In the genomic region with DNA sequence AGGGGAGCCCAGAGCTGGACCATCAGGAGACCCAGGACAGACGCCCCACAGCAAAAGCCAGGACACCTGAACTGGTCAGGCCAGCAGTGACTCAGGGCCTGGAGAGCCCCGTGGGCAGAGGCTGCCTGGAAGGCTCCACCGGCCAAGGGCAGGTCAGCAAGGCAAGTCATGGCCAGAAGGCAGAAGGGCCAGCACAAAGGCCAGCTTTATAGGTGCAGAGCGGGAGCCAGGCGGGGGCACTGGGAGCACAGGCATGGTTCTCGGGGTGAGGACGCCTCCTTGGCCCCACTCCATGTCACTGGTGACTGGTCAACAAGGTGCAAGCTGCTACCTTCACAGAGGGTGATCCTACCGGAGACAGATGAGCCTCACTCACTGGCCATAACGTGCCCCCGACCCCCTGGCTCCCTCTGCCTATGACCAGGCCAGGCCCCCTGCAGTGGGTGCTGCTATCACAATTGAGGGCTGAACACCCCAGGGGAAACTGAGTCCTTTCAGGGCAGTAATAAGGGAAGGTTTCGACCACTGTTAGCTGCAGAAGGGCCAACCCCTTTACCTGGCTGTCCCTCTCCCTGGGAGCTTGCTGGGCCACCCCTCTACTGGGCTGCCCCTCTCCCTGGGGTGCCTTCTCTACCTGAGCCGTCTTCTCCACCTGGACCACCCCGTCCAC, we compare ENCODE assay signal across 1 cellular context.
TF ChIP-seq lines count a peak whose summit lies in the region.

No MANE protein-coding gene starts in this region.

TF ChIP-seq in K562, 482 proteins besides CTCF, POLR2A, EP300 and RAD21 (continued from another document):
- TF ChIP-seq, protein P1, sequence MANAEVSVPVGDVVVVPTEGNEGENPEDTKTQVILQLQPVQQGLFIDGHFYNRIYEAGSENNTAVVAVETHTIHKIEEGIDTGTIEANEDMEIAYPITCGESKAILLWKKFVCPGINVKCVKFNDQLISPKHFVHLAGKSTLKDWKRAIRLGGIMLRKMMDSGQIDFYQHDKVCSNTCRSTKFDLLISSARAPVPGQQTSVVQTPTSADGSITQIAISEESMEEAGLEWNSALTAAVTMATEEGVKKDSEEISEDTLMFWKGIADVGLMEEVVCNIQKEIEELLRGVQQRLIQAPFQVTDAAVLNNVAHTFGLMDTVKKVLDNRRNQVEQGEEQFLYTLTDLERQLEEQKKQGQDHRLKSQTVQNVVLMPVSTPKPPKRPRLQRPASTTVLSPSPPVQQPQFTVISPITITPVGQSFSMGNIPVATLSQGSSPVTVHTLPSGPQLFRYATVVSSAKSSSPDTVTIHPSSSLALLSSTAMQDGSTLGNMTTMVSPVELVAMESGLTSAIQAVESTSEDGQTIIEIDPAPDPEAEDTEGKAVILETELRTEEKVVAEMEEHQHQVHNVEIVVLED (CRISPR knock-in tag; IDR thresholded peaks at IDR 0.05), result no peak
- TF ChIP-seq, protein P2, sequence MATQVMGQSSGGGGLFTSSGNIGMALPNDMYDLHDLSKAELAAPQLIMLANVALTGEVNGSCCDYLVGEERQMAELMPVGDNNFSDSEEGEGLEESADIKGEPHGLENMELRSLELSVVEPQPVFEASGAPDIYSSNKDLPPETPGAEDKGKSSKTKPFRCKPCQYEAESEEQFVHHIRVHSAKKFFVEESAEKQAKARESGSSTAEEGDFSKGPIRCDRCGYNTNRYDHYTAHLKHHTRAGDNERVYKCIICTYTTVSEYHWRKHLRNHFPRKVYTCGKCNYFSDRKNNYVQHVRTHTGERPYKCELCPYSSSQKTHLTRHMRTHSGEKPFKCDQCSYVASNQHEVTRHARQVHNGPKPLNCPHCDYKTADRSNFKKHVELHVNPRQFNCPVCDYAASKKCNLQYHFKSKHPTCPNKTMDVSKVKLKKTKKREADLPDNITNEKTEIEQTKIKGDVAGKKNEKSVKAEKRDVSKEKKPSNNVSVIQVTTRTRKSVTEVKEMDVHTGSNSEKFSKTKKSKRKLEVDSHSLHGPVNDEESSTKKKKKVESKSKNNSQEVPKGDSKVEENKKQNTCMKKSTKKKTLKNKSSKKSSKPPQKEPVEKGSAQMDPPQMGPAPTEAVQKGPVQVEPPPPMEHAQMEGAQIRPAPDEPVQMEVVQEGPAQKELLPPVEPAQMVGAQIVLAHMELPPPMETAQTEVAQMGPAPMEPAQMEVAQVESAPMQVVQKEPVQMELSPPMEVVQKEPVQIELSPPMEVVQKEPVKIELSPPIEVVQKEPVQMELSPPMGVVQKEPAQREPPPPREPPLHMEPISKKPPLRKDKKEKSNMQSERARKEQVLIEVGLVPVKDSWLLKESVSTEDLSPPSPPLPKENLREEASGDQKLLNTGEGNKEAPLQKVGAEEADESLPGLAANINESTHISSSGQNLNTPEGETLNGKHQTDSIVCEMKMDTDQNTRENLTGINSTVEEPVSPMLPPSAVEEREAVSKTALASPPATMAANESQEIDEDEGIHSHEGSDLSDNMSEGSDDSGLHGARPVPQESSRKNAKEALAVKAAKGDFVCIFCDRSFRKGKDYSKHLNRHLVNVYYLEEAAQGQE (CRISPR knock-in tag; IDR thresholded peaks at IDR 0.05; ENCODE audit: low read depth), result no peak
- TF ChIP-seq, protein P3, sequence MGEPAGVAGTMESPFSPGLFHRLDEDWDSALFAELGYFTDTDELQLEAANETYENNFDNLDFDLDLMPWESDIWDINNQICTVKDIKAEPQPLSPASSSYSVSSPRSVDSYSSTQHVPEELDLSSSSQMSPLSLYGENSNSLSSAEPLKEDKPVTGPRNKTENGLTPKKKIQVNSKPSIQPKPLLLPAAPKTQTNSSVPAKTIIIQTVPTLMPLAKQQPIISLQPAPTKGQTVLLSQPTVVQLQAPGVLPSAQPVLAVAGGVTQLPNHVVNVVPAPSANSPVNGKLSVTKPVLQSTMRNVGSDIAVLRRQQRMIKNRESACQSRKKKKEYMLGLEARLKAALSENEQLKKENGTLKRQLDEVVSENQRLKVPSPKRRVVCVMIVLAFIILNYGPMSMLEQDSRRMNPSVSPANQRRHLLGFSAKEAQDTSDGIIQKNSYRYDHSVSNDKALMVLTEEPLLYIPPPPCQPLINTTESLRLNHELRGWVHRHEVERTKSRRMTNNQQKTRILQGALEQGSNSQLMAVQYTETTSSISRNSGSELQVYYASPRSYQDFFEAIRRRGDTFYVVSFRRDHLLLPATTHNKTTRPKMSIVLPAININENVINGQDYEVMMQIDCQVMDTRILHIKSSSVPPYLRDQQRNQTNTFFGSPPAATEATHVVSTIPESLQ (CRISPR knock-in tag; IDR thresholded peaks at IDR 0.05), result no peak
- no peak for TF ChIP-seq PRPF4 (IDR thresholded peaks at IDR 0.05; ENCODE audit: insufficient read depth, low read depth, low read length, poor library complexity, severe bottlenecking)
- TF ChIP-seq GATAD2A (IDR thresholded peaks at IDR 0.05), result no peak
- TF ChIP-seq RHOXF2B (CRISPR knock-in tag; conservative IDR thresholded peaks at IDR 0.05), result no peak
- TF ChIP-seq, protein P4, sequence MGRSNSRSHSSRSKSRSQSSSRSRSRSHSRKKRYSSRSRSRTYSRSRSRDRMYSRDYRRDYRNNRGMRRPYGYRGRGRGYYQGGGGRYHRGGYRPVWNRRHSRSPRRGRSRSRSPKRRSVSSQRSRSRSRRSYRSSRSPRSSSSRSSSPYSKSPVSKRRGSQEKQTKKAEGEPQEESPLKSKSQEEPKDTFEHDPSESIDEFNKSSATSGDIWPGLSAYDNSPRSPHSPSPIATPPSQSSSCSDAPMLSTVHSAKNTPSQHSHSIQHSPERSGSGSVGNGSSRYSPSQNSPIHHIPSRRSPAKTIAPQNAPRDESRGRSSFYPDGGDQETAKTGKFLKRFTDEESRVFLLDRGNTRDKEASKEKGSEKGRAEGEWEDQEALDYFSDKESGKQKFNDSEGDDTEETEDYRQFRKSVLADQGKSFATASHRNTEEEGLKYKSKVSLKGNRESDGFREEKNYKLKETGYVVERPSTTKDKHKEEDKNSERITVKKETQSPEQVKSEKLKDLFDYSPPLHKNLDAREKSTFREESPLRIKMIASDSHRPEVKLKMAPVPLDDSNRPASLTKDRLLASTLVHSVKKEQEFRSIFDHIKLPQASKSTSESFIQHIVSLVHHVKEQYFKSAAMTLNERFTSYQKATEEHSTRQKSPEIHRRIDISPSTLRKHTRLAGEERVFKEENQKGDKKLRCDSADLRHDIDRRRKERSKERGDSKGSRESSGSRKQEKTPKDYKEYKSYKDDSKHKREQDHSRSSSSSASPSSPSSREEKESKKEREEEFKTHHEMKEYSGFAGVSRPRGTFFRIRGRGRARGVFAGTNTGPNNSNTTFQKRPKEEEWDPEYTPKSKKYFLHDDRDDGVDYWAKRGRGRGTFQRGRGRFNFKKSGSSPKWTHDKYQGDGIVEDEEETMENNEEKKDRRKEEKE (IDR thresholded peaks at IDR 0.05; ENCODE audit: borderline replicate concordance in 1 of 2, control insufficient read depth in 1 of 2, low read depth in 2 of 2, low read length in 1 of 2), result no peak
- TF ChIP-seq RBM22 (IDR thresholded peaks at IDR 0.05; ENCODE audit: low read depth, low read length, poor library complexity, severe bottlenecking), result no peak
- no peak for TF ChIP-seq RFX7 (CRISPR knock-in tag; IDR thresholded peaks at IDR 0.05)
- no peak for TF ChIP-seq SP2 (IDR thresholded peaks at IDR 0.05; ENCODE audit: extremely low read depth, low read depth, low read length, poor library complexity, severe bottlenecking)
- TF ChIP-seq, protein P5, sequence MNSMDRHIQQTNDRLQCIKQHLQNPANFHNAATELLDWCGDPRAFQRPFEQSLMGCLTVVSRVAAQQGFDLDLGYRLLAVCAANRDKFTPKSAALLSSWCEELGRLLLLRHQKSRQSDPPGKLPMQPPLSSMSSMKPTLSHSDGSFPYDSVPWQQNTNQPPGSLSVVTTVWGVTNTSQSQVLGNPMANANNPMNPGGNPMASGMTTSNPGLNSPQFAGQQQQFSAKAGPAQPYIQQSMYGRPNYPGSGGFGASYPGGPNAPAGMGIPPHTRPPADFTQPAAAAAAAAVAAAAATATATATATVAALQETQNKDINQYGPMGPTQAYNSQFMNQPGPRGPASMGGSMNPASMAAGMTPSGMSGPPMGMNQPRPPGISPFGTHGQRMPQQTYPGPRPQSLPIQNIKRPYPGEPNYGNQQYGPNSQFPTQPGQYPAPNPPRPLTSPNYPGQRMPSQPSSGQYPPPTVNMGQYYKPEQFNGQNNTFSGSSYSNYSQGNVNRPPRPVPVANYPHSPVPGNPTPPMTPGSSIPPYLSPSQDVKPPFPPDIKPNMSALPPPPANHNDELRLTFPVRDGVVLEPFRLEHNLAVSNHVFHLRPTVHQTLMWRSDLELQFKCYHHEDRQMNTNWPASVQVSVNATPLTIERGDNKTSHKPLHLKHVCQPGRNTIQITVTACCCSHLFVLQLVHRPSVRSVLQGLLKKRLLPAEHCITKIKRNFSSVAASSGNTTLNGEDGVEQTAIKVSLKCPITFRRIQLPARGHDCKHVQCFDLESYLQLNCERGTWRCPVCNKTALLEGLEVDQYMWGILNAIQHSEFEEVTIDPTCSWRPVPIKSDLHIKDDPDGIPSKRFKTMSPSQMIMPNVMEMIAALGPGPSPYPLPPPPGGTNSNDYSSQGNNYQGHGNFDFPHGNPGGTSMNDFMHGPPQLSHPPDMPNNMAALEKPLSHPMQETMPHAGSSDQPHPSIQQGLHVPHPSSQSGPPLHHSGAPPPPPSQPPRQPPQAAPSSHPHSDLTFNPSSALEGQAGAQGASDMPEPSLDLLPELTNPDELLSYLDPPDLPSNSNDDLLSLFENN (IDR thresholded peaks at IDR 0.05; ENCODE audit: low read depth in 2 of 2, low read length in 2 of 2), result no peak
- TF ChIP-seq HMG20B (CRISPR knock-in tag; IDR thresholded peaks at IDR 0.05), result no peak
- no peak for TF ChIP-seq PYGO2 (tag; IDR thresholded peaks at IDR 0.05)
- TF ChIP-seq, protein P6, sequence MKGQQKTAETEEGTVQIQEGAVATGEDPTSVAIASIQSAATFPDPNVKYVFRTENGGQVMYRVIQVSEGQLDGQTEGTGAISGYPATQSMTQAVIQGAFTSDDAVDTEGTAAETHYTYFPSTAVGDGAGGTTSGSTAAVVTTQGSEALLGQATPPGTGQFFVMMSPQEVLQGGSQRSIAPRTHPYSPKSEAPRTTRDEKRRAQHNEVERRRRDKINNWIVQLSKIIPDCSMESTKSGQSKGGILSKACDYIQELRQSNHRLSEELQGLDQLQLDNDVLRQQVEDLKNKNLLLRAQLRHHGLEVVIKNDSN (CRISPR knock-in tag; IDR thresholded peaks at IDR 0.05), result no peak
- TF ChIP-seq POLR3G (IDR thresholded peaks at IDR 0.05; ENCODE audit: extremely low read depth, insufficient read length, insufficient replicate concordance), result no peak
